Comparison of ENCODE assay signal across 1 cellular context in the genomic region with DNA sequence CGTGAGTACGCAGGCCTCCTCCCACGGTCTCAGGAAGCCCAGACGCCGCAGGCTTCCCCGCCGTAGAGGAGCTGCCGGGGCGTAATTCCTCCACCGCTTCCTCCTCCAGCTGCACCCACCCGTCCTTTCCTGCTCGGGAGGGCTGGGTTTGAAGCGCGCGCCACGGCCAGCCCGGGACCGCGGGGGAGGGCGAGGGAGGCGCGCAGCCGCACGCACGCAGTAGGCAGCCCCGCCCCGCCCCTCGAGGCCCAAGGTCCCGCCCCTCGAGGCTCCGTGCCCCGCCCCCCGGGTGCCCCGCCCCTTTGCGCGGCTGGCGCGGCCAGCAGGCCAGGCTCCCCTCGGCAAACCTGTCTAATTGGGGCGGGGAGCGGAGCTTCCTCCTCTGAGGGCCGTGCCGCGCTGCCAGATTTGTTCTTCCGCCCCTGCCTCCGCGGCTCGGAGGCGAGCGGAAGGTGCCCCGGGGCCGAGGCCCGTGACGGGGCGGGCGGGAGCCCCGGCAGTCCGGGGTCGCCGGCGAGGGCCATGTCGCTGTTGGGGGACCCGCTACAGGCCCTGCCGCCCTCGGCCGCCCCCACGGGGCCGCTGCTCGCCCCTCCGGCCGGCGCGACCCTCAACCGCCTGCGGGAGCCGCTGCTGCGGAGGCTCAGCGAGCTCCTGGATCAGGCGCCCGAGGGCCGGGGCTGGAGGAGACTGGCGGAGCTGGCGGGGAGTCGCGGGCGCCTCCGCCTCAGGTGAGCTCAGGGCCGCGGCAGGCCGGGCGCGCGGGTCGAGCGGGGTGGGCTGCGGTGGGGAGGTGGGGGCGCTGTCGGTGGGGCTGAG.
TF ChIP-seq lines count a peak whose summit lies in the region.

A gene with protein sequence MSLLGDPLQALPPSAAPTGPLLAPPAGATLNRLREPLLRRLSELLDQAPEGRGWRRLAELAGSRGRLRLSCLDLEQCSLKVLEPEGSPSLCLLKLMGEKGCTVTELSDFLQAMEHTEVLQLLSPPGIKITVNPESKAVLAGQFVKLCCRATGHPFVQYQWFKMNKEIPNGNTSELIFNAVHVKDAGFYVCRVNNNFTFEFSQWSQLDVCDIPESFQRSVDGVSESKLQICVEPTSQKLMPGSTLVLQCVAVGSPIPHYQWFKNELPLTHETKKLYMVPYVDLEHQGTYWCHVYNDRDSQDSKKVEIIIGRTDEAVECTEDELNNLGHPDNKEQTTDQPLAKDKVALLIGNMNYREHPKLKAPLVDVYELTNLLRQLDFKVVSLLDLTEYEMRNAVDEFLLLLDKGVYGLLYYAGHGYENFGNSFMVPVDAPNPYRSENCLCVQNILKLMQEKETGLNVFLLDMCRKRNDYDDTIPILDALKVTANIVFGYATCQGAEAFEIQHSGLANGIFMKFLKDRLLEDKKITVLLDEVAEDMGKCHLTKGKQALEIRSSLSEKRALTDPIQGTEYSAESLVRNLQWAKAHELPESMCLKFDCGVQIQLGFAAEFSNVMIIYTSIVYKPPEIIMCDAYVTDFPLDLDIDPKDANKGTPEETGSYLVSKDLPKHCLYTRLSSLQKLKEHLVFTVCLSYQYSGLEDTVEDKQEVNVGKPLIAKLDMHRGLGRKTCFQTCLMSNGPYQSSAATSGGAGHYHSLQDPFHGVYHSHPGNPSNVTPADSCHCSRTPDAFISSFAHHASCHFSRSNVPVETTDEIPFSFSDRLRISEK (plus strand): TSS at position 344 of the 819 bp plus-strand sequence. CDS start 179 bp downstream, at position 523.

TF ChIP-seq in HepG2, 621 proteins besides CTCF, POLR2A, EP300 and RAD21 (continued from another document):
- TF ChIP-seq, protein P1, sequence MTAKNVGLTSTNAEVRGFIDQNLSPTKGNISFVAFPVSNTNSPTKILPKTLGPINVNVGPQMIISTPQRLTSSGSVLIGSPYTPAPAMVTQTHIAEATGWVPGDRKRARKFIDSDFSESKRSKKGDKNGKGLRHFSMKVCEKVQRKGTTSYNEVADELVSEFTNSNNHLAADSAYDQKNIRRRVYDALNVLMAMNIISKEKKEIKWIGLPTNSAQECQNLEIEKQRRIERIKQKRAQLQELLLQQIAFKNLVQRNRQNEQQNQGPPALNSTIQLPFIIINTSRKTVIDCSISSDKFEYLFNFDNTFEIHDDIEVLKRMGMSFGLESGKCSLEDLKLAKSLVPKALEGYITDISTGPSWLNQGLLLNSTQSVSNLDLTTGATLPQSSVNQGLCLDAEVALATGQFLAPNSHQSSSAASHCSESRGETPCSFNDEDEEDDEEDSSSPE (CRISPR knock-in tag; IDR thresholded peaks at IDR 0.05) = peak; percentile 96
- TF ChIP-seq TBX2 (CRISPR knock-in tag; IDR thresholded peaks at IDR 0.05; ENCODE audit: borderline replicate concordance) (peak; percentile 18; the same call in 1 of the 2 replicates), NFYB (CRISPR knock-in tag; IDR thresholded peaks at IDR 0.05) (peak; percentile 14; the same call in 1 of the 2 replicates), ZNF292 (CRISPR knock-in tag; IDR thresholded peaks at IDR 0.05; ENCODE audit: borderline replicate concordance, low read depth) (0 out of 2 replicates have a peak, but pooled peaks have one; percentile 63), SP1 (IDR thresholded peaks at IDR 0.05) (no peak), SP1 (CRISPR knock-in tag; IDR thresholded peaks at IDR 0.05) (peak; percentile 59), MAFF (IDR thresholded peaks at IDR 0.05; ENCODE audit: low read depth, low read length) (no peak), YEATS4 (CRISPR knock-in tag; IDR thresholded peaks at IDR 0.05; ENCODE audit: borderline replicate concordance) (peak; percentile 74; the same call in 1 of the 2 replicates), ZNF781 (CRISPR knock-in tag; IDR thresholded peaks at IDR 0.05; ENCODE audit: borderline replicate concordance, not compliant biosample characterization) (peak; percentile 52), NR2F2 (IDR thresholded peaks at IDR 0.05; ENCODE audit: borderline replicate concordance, low read depth) (no peak; the same call in 1 of the 2 replicates), MXI1 (IDR thresholded peaks at IDR 0.05; ENCODE audit: borderline replicate concordance, low read depth, low read length) (peak; percentile 82; the same call in 1 of the 3 replicates), RAD51 (IDR thresholded peaks at IDR 0.05; ENCODE audit: borderline replicate concordance) (no peak)
- TF ChIP-seq, protein P2, sequence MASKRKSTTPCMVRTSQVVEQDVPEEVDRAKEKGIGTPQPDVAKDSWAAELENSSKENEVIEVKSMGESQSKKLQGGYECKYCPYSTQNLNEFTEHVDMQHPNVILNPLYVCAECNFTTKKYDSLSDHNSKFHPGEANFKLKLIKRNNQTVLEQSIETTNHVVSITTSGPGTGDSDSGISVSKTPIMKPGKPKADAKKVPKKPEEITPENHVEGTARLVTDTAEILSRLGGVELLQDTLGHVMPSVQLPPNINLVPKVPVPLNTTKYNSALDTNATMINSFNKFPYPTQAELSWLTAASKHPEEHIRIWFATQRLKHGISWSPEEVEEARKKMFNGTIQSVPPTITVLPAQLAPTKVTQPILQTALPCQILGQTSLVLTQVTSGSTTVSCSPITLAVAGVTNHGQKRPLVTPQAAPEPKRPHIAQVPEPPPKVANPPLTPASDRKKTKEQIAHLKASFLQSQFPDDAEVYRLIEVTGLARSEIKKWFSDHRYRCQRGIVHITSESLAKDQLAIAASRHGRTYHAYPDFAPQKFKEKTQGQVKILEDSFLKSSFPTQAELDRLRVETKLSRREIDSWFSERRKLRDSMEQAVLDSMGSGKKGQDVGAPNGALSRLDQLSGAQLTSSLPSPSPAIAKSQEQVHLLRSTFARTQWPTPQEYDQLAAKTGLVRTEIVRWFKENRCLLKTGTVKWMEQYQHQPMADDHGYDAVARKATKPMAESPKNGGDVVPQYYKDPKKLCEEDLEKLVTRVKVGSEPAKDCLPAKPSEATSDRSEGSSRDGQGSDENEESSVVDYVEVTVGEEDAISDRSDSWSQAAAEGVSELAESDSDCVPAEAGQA (IDR thresholded peaks at IDR 0.05; ENCODE audit: low read depth) = no peak
- TF ChIP-seq, protein P2 (CRISPR knock-in tag; IDR thresholded peaks at IDR 0.05; ENCODE audit: borderline replicate concordance) = 0 out of 2 replicates have a peak, but pooled peaks have one; percentile 61
- TF ChIP-seq, protein P3, sequence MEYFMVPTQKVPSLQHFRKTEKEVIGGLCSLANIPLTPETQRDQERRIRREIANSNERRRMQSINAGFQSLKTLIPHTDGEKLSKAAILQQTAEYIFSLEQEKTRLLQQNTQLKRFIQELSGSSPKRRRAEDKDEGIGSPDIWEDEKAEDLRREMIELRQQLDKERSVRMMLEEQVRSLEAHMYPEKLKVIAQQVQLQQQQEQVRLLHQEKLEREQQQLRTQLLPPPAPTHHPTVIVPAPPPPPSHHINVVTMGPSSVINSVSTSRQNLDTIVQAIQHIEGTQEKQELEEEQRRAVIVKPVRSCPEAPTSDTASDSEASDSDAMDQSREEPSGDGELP (IDR thresholded peaks at IDR 0.05; ENCODE audit: borderline replicate concordance, low read depth) = peak; percentile 61; the same call in 1 of the 2 replicates
- TF ChIP-seq, protein P4, sequence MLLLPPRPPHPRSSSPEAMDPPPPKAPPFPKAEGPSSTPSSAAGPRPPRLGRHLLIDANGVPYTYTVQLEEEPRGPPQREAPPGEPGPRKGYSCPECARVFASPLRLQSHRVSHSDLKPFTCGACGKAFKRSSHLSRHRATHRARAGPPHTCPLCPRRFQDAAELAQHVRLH (CRISPR knock-in tag; IDR thresholded peaks at IDR 0.05; ENCODE audit: borderline replicate concordance, low read depth) = 0 out of 2 replicates have a peak, but pooled peaks have one; percentile 31
- TF ChIP-seq, protein P5, sequence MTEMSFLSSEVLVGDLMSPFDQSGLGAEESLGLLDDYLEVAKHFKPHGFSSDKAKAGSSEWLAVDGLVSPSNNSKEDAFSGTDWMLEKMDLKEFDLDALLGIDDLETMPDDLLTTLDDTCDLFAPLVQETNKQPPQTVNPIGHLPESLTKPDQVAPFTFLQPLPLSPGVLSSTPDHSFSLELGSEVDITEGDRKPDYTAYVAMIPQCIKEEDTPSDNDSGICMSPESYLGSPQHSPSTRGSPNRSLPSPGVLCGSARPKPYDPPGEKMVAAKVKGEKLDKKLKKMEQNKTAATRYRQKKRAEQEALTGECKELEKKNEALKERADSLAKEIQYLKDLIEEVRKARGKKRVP (CRISPR knock-in tag; IDR thresholded peaks at IDR 0.05) = no peak
